ENCODE assay signal across 27 cellular contexts in genomic region chrX:38089173-38089982, GRCh38.
A peak's percentile ranks its signal among the peaks of the same experiment; 100 is the strongest.
DNase-seq lines count a peak whose midpoint lies in the region; ATAC-seq, FAIRE-seq and TF ChIP-seq lines count a peak whose summit lies in the region.
"Had no signal": no experiment of that assay in that cellular context is flagged by ENCODE, and none has a peak within 500 bp of the region (broad histone marks: within the 10 kb centered on the region; RNA-seq: fewer than 3 reads in every experiment).

No MANE protein-coding gene starts in this region.

- no peak overlapping the region for H3K27ac Mint-ChIP-seq in T-helper 17 cell
- H3K27ac Mint-ChIP-seq: CD4-positive, alpha-beta memory T cell had no signal

- peaks cover 0 to 4% (median 0%) of the 10 kb centered on the region in 4 donors for H3K4me1 ChIP-seq in liver (ENCODE audit: control insufficient read depth in 4 of 4, insufficient read depth in 4 of 4, low read length in 3 of 4)
- H3K4me1 ChIP-seq: BLaER1 treated with 17β-estradiol and CSF1 and Interleukin-3, amounts not matched to agents 10 nM and 100 nM had no signal

- intact Hi-C loops in sciatic nerve (cut with DNase I) (no loop called here), dorsolateral prefrontal cortex (cut with DNase I) (no loop called here)

- no peak overlapping the region for H3K9ac ChIP-seq in liver (ENCODE audit: low read depth in 1 of 2, low read length in 2 of 2)
- H3K9ac ChIP-seq: BLaER1 treated with 17β-estradiol and CSF1 and Interleukin-3, amounts not matched to agents 10 nM and 100 nM had no signal

- no peaks in the 10 kb centered on the region for H3K9me3 ChIP-seq in T-helper 17 cell (ENCODE audit: control insufficient read depth, low read length, poor library complexity, severe bottlenecking)
- no peaks in the 10 kb centered on the region for H3K9me3 ChIP-seq in liver (ENCODE audit: control insufficient read depth in 4 of 4, low read length in 3 of 4)

- peaks cover 6% of the 10 kb centered on the region for H3K4me1 Mint-ChIP-seq in T-helper 17 cell
- H3K4me1 Mint-ChIP-seq: CD4-positive, alpha-beta memory T cell had no signal

- no peak overlapping the region for H3K4me3 ChIP-seq in epithelial cell of esophagus (ENCODE audit: low read length)
- no peak overlapping the region for H3K4me3 ChIP-seq in liver (ENCODE audit: low read depth in 1 of 3, low read length in 3 of 3)
- no peak overlapping the region for H3K4me3 ChIP-seq in dorsolateral prefrontal cortex
- H3K4me3 ChIP-seq: BLaER1 treated with 17β-estradiol and CSF1 and Interleukin-3, amounts not matched to agents 10 nM and 100 nM had no signal

- no peak for TF ChIP-seq CTCF in epithelial cell of esophagus (IDR thresholded peaks at IDR 0.05; ENCODE audit: insufficient read depth, low read depth, low read length, missing control alignments)
- no peak for TF ChIP-seq CTCF in liver (IDR thresholded peaks at IDR 0.05; ENCODE audit: low read depth, low read length, missing input control)
- TF ChIP-seq CTCF in dorsolateral prefrontal cortex (IDR thresholded peaks at IDR 0.05 in 54 of 56, conservative IDR thresholded peaks at IDR 0.05 in 2 of 56; ENCODE audit: low read depth in 1 of 56, partially characterized antibody in 56 of 56), result no peak

- TF ChIP-seq RAD21 in liver (IDR thresholded peaks at IDR 0.05), result peak in 1 of 2 donors; percentile 8

- TF ChIP-seq POLR2A in erythroblast (IDR thresholded peaks at IDR 0.05; ENCODE audit: low read length), result no peak

- no peak overlapping the region for H3K27ac ChIP-seq in liver (ENCODE audit: low read depth in 1 of 2, low read length in 2 of 2)
- H3K27ac ChIP-seq in dorsolateral prefrontal cortex, result no peak overlapping the region
- H3K27ac ChIP-seq: BLaER1 treated with 17β-estradiol and CSF1 and Interleukin-3, amounts not matched to agents 10 nM and 100 nM had no signal

- no peak overlapping the region for H3K4me3 Mint-ChIP-seq in T-helper 17 cell
- H3K4me3 Mint-ChIP-seq: CD4-positive, alpha-beta memory T cell had no signal

- 35% methylated on average over 8 of the region's 8 CpGs for WGBS in liver

- ATAC-seq in T-helper 17 cell, result peak; percentile 41
- no peak for ATAC-seq in sciatic nerve
- ATAC-seq: Panc1, SK-N-SH treated with all-trans-retinoic acid at 6 μM for 48 hours had no signal

- FAIRE-seq in GM18507 (lab: Jason Lieb, UNC), result peak; percentile 29
- FAIRE-seq: A204.1, GM19239 had no signal

- H3K36me3 ChIP-seq in liver (ENCODE audit: control insufficient read depth in 4 of 4, insufficient read depth in 3 of 4, low read depth in 1 of 4, low read length in 3 of 4), result no peaks in the 10 kb centered on the region
- H3K36me3 ChIP-seq: BLaER1 treated with 17β-estradiol and CSF1 and Interleukin-3, amounts not matched to agents 10 nM and 100 nM had no signal

- H3K27me3 Mint-ChIP-seq in T-helper 17 cell, result no peaks in the 10 kb centered on the region
- H3K27me3 Mint-ChIP-seq: CD4-positive, alpha-beta memory T cell had no signal

- no peaks in the 10 kb centered on the region for H3K27me3 ChIP-seq in liver (ENCODE audit: control insufficient read depth in 4 of 4, insufficient read depth in 4 of 4, low read length in 3 of 4)
- H3K27me3 ChIP-seq in dorsolateral prefrontal cortex, result peaks cover 0 to 87% (median 25%) of the 10 kb centered on the region in 45 donors
- H3K27me3 ChIP-seq: BLaER1 treated with 17β-estradiol and CSF1 and Interleukin-3, amounts not matched to agents 10 nM and 100 nM had no signal

- no peaks in the 10 kb centered on the region for H3K36me3 Mint-ChIP-seq in T-helper 17 cell (ENCODE audit: low read depth)
- H3K36me3 Mint-ChIP-seq: CD4-positive, alpha-beta memory T cell had no signal

- DNase-seq in GM18507 (ENCODE audit: extremely low spot score, insufficient read length, low read depth) (no peak), T-helper 17 cell (no peak), epithelial cell of esophagus (ENCODE audit: low read depth) (peak; percentile 7), SIG-M5 treated with dmso at 0.1 percent for 504 hours (lab: John Stamatoyannopoulos, UW; ENCODE audit: unreplicated experiment) (no peak), sciatic nerve (ENCODE audit: low spot score) (no peak), erythroblast (lab: John Stamatoyannopoulos, UW) (no peak), dorsolateral prefrontal cortex (no peak)
- DNase-seq: AML-193; CD4-positive, alpha-beta memory T cell; COR-L47; DMS53; KG1; NCI-H1048; NCI-H1417; NCI-H1694; NCI-H2081; NCI-H2171; NCI-H226; NCI-H510A; NCI-H69; SIG-M5 had no signal

TF ChIP-seq in liver, 16 proteins besides CTCF, POLR2A, EP300 and RAD21:
- TF ChIP-seq HNF4A (conservative IDR thresholded peaks at IDR 0.05) (peak in 1 of 2 donors; percentile 60), JUND (IDR thresholded peaks at IDR 0.05) (peak in 1 of 2 donors; percentile 39), MAX (IDR thresholded peaks at IDR 0.05) (no peak), FOXA2 (IDR thresholded peaks at IDR 0.05) (peak; percentile 55), RXRA (IDR thresholded peaks at IDR 0.05) (peak; percentile 92 to 98), YY1 (IDR thresholded peaks at IDR 0.05) (peak; percentile 23)
